21 cellular contexts compared by ENCODE assay signal in genomic region chr10:6002809-6003500, GRCh38. TPM values are rescaled to one million over a fixed set of nuclear protein-coding genes. Genes with fewer than 3 reads are reported as not detected.
A peak's percentile ranks its signal among the peaks of the same experiment; 100 is the strongest.
DNase-seq lines count a peak whose midpoint lies in the region; ATAC-seq and TF ChIP-seq lines count a peak whose summit lies in the region.
"Had no signal": no experiment of that assay in that cellular context is flagged by ENCODE, and none has a peak within 500 bp of the region (broad histone marks: within the 10 kb centered on the region; RNA-seq: fewer than 3 reads in every experiment).

No MANE protein-coding gene starts in this region.

- no peak overlapping the region for H3K27ac ChIP-seq in CD8-positive, alpha-beta T cell (ENCODE audit: low read depth, low read length)
- H3K27ac ChIP-seq: A549, left lung, RWPE1 had no signal

- intact Hi-C loops in CD8-positive, alpha-beta T cell (cut with DNase I, micrococcal nuclease), result no loop called here

- POLR2A ChIA-PET in CD8-positive, alpha-beta T cell (lab: Charles Lee), result interaction anchor here (1.1 kb wide), 1 partner anchor 12 kb away, joined by 3 read pairs; no protein-coding TSS in a partner anchor

- peak; percentile 84 for ATAC-seq in activated CD8-positive, alpha-beta memory T cell treated with anti-CD3 and anti-CD28 coated beads, Interleukin-2, amount 10 ng/mL, durations not matched to agents 7 days and 5 days
- ATAC-seq in GM21717 (IDR thresholded peaks at IDR 0.05; ENCODE audit: unreplicated experiment) (peak; percentile 67), GM18519 (IDR thresholded peaks at IDR 0.05; ENCODE audit: low FRiP score, unreplicated experiment) (no peak)
- ATAC-seq in stimulated activated effector memory CD8-positive, alpha-beta T cell treated with anti-CD3 and anti-CD28 coated beads, Interleukin-12 subunit alpha, Interleukin-12 subunit beta, amount 100 ng/mL, for 72 hours, result peak; percentile 95
- no peak for ATAC-seq in CD8-positive, alpha-beta T cell
- ATAC-seq: A549, HCT116, left lung had no signal

- peaks cover 8% of the 10 kb centered on the region for H3K27me3 Mint-ChIP-seq in activated CD8-positive, alpha-beta memory T cell treated with anti-CD3 and anti-CD28 coated beads, Interleukin-2, amount 10 ng/mL, durations not matched to agents 7 days and 5 days
- H3K27me3 Mint-ChIP-seq in T-helper 2 cell treated with Interferon-gamma antibody and Interleukin-4, amounts not matched to agents 5 μg/mL and 100 μg/mL, for 36 hours (ENCODE audit: low read depth), result peaks cover 10% of the 10 kb centered on the region
- peaks cover 3 to 13% (median 5%) of the 10 kb centered on the region in 3 donors for H3K27me3 Mint-ChIP-seq in immature natural killer cell (ENCODE audit: low read depth in 3 of 3)
- peaks cover 22% of the 10 kb centered on the region for H3K27me3 Mint-ChIP-seq in CD8-positive, alpha-beta T cell (ENCODE audit: low read depth)

- TF ChIP-seq CTCF in CD8-positive, alpha-beta T cell (IDR thresholded peaks at IDR 0.05), result no peak

- peaks cover 44% of the 10 kb centered on the region for H3K4me1 Mint-ChIP-seq in activated CD8-positive, alpha-beta memory T cell treated with anti-CD3 and anti-CD28 coated beads, Interleukin-2, amount 10 ng/mL, durations not matched to agents 7 days and 5 days
- H3K4me1 Mint-ChIP-seq in T-helper 2 cell treated with Interferon-gamma antibody and Interleukin-4, amounts not matched to agents 5 μg/mL and 100 μg/mL, for 36 hours (ENCODE audit: low read depth), result peaks cover 45% of the 10 kb centered on the region
- H3K4me1 Mint-ChIP-seq in stimulated activated effector memory CD8-positive, alpha-beta T cell treated with anti-CD3 and anti-CD28 coated beads, Interleukin-12 subunit alpha, Interleukin-12 subunit beta, amount 100 ng/mL, for 72 hours, result peaks cover 33% of the 10 kb centered on the region
- no peaks in the 10 kb centered on the region for H3K4me1 Mint-ChIP-seq in immature natural killer cell
- peaks cover 8% of the 10 kb centered on the region for H3K4me1 Mint-ChIP-seq in CD8-positive, alpha-beta T cell (ENCODE audit: low read depth)

- no peaks in the 10 kb centered on the region for H3K36me3 ChIP-seq in CD8-positive, alpha-beta T cell (ENCODE audit: insufficient read depth, low read length)
- H3K36me3 ChIP-seq: left lung had no signal

- H3K4me1 ChIP-seq in CD8-positive, alpha-beta T cell (ENCODE audit: insufficient read depth, low read length), result no peaks in the 10 kb centered on the region
- H3K4me1 ChIP-seq: A549, left lung had no signal

- peak overlapping the region; percentile 31 for H3K4me3 Mint-ChIP-seq in activated CD8-positive, alpha-beta memory T cell treated with anti-CD3 and anti-CD28 coated beads, Interleukin-2, amount 10 ng/mL, durations not matched to agents 7 days and 5 days
- peak overlapping the region; percentile 19 for H3K4me3 Mint-ChIP-seq in T-helper 2 cell treated with Interferon-gamma antibody and Interleukin-4, amounts not matched to agents 5 μg/mL and 100 μg/mL, for 36 hours
- H3K4me3 Mint-ChIP-seq in stimulated activated effector memory CD8-positive, alpha-beta T cell treated with anti-CD3 and anti-CD28 coated beads, Interleukin-12 subunit alpha, Interleukin-12 subunit beta, amount 100 ng/mL, for 72 hours, result peak overlapping the region; percentile 3
- no peak overlapping the region for H3K4me3 Mint-ChIP-seq in immature natural killer cell
- no peak overlapping the region for H3K4me3 Mint-ChIP-seq in CD8-positive, alpha-beta T cell

- CTCF ChIA-PET in activated CD8-positive, alpha-beta memory T cell treated with anti-CD3 and anti-CD28 coated beads, Interleukin-2, amount 10 ng/mL, durations not matched to agents 7 days and 5 days (lab: Charles Lee), result interaction anchor here (1.0 to 1.4 kb wide), 3 partner anchors 11 to 77 kb away, joined by 3 to 7 read pairs (median 3); partner anchors contain the start of gene IL15RA
- CTCF ChIA-PET in CD8-positive, alpha-beta T cell (lab: Charles Lee), result interaction anchor here (1.0 kb wide), 1 partner anchor 11 kb away, joined by 4 read pairs; no protein-coding TSS in a partner anchor

- no peaks in the 10 kb centered on the region for H3K27me3 ChIP-seq in CD8-positive, alpha-beta T cell (ENCODE audit: insufficient read depth, low read length)

- H3K9me3 ChIP-seq in CD8-positive, alpha-beta T cell (ENCODE audit: low read length), result no peaks in the 10 kb centered on the region

- peak; percentile 71 for DNase-seq in activated CD8-positive, alpha-beta memory T cell treated with anti-CD3 and anti-CD28 coated beads, Interleukin-2, amount 10 ng/mL, durations not matched to agents 7 days and 5 days
- no peak for DNase-seq in activated CD8-positive, alpha-beta memory T cell treated with anti-CD3 and anti-CD28 coated beads, Interleukin-2, amount 50 U/mL, for 48 hours
- peak; percentile 64 for DNase-seq in T-helper 2 cell treated with Interferon-gamma antibody and Interleukin-4, amounts not matched to agents 5 μg/mL and 100 μg/mL, for 36 hours (ENCODE audit: low spot score)
- peak in 1 of 2 donors; percentile 57 for DNase-seq in stimulated activated effector memory CD8-positive, alpha-beta T cell treated with anti-CD3 and anti-CD28 coated beads, Interleukin-12 subunit alpha, Interleukin-12 subunit beta, amount 100 ng/mL, for 72 hours (ENCODE audit: low spot score in 2 of 2)
- DNase-seq in immature natural killer cell, result no peak
- DNase-seq in CD8-positive, alpha-beta T cell, result no peak
- DNase-seq: activated naive CD4-positive, alpha-beta T cell treated with Interleukin-2 at 50 U/mL for 16 hours; C1 segment of cervical spinal cord; erythroblast; left lung; NCI-H1930; NCI-H446; stimulated activated naive CD4-positive, alpha-beta T cell had no signal

- H3K4me3 ChIP-seq in CD8-positive, alpha-beta T cell (ENCODE audit: low read depth, low read length), result no peak overlapping the region
- H3K4me3 ChIP-seq: A549, left lung had no signal

- H3K36me3 Mint-ChIP-seq in activated CD8-positive, alpha-beta memory T cell treated with anti-CD3 and anti-CD28 coated beads, Interleukin-2, amount 10 ng/mL, durations not matched to agents 7 days and 5 days, result peaks cover 18% of the 10 kb centered on the region
- H3K36me3 Mint-ChIP-seq in T-helper 2 cell treated with Interferon-gamma antibody and Interleukin-4, amounts not matched to agents 5 μg/mL and 100 μg/mL, for 36 hours (ENCODE audit: low read depth), result peaks cover 13% of the 10 kb centered on the region
- peaks cover 4% of the 10 kb centered on the region for H3K36me3 Mint-ChIP-seq in stimulated activated effector memory CD8-positive, alpha-beta T cell treated with anti-CD3 and anti-CD28 coated beads, Interleukin-12 subunit alpha, Interleukin-12 subunit beta, amount 100 ng/mL, for 72 hours
- H3K36me3 Mint-ChIP-seq in immature natural killer cell, result no peaks in the 10 kb centered on the region
- no peaks in the 10 kb centered on the region for H3K36me3 Mint-ChIP-seq in CD8-positive, alpha-beta T cell

- peak overlapping the region; percentile 72 for H3K27ac Mint-ChIP-seq in activated CD8-positive, alpha-beta memory T cell treated with anti-CD3 and anti-CD28 coated beads, Interleukin-2, amount 10 ng/mL, durations not matched to agents 7 days and 5 days
- peak overlapping the region; percentile 84 for H3K27ac Mint-ChIP-seq in T-helper 2 cell treated with Interferon-gamma antibody and Interleukin-4, amounts not matched to agents 5 μg/mL and 100 μg/mL, for 36 hours
- peak overlapping the region; percentile 62 for H3K27ac Mint-ChIP-seq in stimulated activated effector memory CD8-positive, alpha-beta T cell treated with anti-CD3 and anti-CD28 coated beads, Interleukin-12 subunit alpha, Interleukin-12 subunit beta, amount 100 ng/mL, for 72 hours
- no peak overlapping the region for H3K27ac Mint-ChIP-seq in immature natural killer cell
- H3K27ac Mint-ChIP-seq in CD8-positive, alpha-beta T cell, result no peak overlapping the region

- H3K9me3 Mint-ChIP-seq in activated CD8-positive, alpha-beta memory T cell treated with anti-CD3 and anti-CD28 coated beads, Interleukin-2, amount 10 ng/mL, durations not matched to agents 7 days and 5 days (ENCODE audit: low read depth), result peaks cover under 1% of the 10 kb centered on the region
- H3K9me3 Mint-ChIP-seq in T-helper 2 cell treated with Interferon-gamma antibody and Interleukin-4, amounts not matched to agents 5 μg/mL and 100 μg/mL, for 36 hours, result peaks cover 15% of the 10 kb centered on the region
- no peaks in the 10 kb centered on the region for H3K9me3 Mint-ChIP-seq in stimulated activated effector memory CD8-positive, alpha-beta T cell treated with anti-CD3 and anti-CD28 coated beads, Interleukin-12 subunit alpha, Interleukin-12 subunit beta, amount 100 ng/mL, for 72 hours
- H3K9me3 Mint-ChIP-seq in immature natural killer cell, result peaks cover 0 to 3% (median 0%) of the 10 kb centered on the region in 6 donors
- no peaks in the 10 kb centered on the region for H3K9me3 Mint-ChIP-seq in CD8-positive, alpha-beta T cell

RNA-seq across cellular contexts. Expression of gene IL15RA, which starts 25.6 kb away (rescaled TPM):
- total RNA-seq in activated CD8-positive, alpha-beta memory T cell treated with anti-CD3 and anti-CD28 coated beads, Interleukin-2, amount 10 ng/mL, durations not matched to agents 7 days and 5 days, result 10 to 100 TPM; 31.1 to 31.7 TPM
- 10 to 100 TPM in 2 of 3 donors, 1 to 10 TPM in 1; 7.4 to 22.6 (median 14.4) TPM for polyA plus RNA-seq in immature natural killer cell
- total RNA-seq in CD8-positive, alpha-beta T cell, result 1 to 10 TPM; 4.8 to 5.4 TPM

RNA-seq across cellular contexts. Expression of gene IL2RA, which starts 59.2 kb away (rescaled TPM):
- total RNA-seq in activated CD8-positive, alpha-beta memory T cell treated with anti-CD3 and anti-CD28 coated beads, Interleukin-2, amount 10 ng/mL, durations not matched to agents 7 days and 5 days, result 100 to 1,000 TPM; 302 to 832 TPM
- 1 to 10 TPM; 2.7 to 3.9 (median 3.6) TPM for polyA plus RNA-seq in immature natural killer cell
- 1 to 10 TPM; 1.8 to 2.5 TPM for total RNA-seq in CD8-positive, alpha-beta T cell
- total RNA-seq: dermis microvascular lymphatic vessel endothelial cell, MCF 10A, renal cortical epithelial cell had no signal
- polyA plus RNA-seq: A549 had no signal

Comparison
In these comparisons a context has a peak if more than half of its experiments do, and no peak if none do; other contexts are left out.
1. DNase-seq: peak in activated CD8-positive, alpha-beta memory T cell treated with anti-CD3 and anti-CD28 coated beads, Interleukin-2, amount 10 ng/mL, durations not matched to agents 7 days and 5 days (single experiment) and T-helper 2 cell treated with Interferon-gamma antibody and Interleukin-4, amounts not matched to agents 5 μg/mL and 100 μg/mL, for 36 hours (single experiment); none in activated CD8-positive, alpha-beta memory T cell treated with anti-CD3 and anti-CD28 coated beads, Interleukin-2, amount 50 U/mL, for 48 hours (single experiment), immature natural killer cell (0 of 3) and CD8-positive, alpha-beta T cell (0 of 7).
2. ATAC-seq: peak in activated CD8-positive, alpha-beta memory T cell treated with anti-CD3 and anti-CD28 coated beads, Interleukin-2, amount 10 ng/mL, durations not matched to agents 7 days and 5 days (single experiment), GM21717 (single experiment) and stimulated activated effector memory CD8-positive, alpha-beta T cell treated with anti-CD3 and anti-CD28 coated beads, Interleukin-12 subunit alpha, Interleukin-12 subunit beta, amount 100 ng/mL, for 72 hours (single experiment); none in GM18519 (single experiment) and CD8-positive, alpha-beta T cell (single experiment).
3. H3K27ac Mint-ChIP-seq: peak in activated CD8-positive, alpha-beta memory T cell treated with anti-CD3 and anti-CD28 coated beads, Interleukin-2, amount 10 ng/mL, durations not matched to agents 7 days and 5 days (single experiment), T-helper 2 cell treated with Interferon-gamma antibody and Interleukin-4, amounts not matched to agents 5 μg/mL and 100 μg/mL, for 36 hours (single experiment) and stimulated activated effector memory CD8-positive, alpha-beta T cell treated with anti-CD3 and anti-CD28 coated beads, Interleukin-12 subunit alpha, Interleukin-12 subunit beta, amount 100 ng/mL, for 72 hours (single experiment); none in immature natural killer cell (0 of 6) and CD8-positive, alpha-beta T cell (single experiment).
4. H3K4me3 Mint-ChIP-seq: peak in activated CD8-positive, alpha-beta memory T cell treated with anti-CD3 and anti-CD28 coated beads, Interleukin-2, amount 10 ng/mL, durations not matched to agents 7 days and 5 days (single experiment), T-helper 2 cell treated with Interferon-gamma antibody and Interleukin-4, amounts not matched to agents 5 μg/mL and 100 μg/mL, for 36 hours (single experiment) and stimulated activated effector memory CD8-positive, alpha-beta T cell treated with anti-CD3 and anti-CD28 coated beads, Interleukin-12 subunit alpha, Interleukin-12 subunit beta, amount 100 ng/mL, for 72 hours (single experiment); none in immature natural killer cell (0 of 5) and CD8-positive, alpha-beta T cell (single experiment).
5. RNA of gene IL15RA, which starts 25.6 kb away (total RNA-seq): 31.1 to 31.7 TPM in activated CD8-positive, alpha-beta memory T cell treated with anti-CD3 and anti-CD28 coated beads, Interleukin-2, amount 10 ng/mL, durations not matched to agents 7 days and 5 days; 4.8 to 5.4 TPM in CD8-positive, alpha-beta T cell; every median in the first group is over 4 times any median in the second.
6. RNA of gene IL2RA, which starts 59.2 kb away (total RNA-seq): 302 to 832 TPM in activated CD8-positive, alpha-beta memory T cell treated with anti-CD3 and anti-CD28 coated beads, Interleukin-2, amount 10 ng/mL, durations not matched to agents 7 days and 5 days; 1.8 to 2.5 TPM in CD8-positive, alpha-beta T cell; every median in the first group is over 10 times any median in the second.